8 cellular contexts compared by ENCODE assay signal in genomic region chr5:14871573-14872069, GRCh38. TPM values are rescaled to one million over a fixed set of nuclear protein-coding genes. Genes with fewer than 3 reads are reported as not detected.
DNase-seq lines count a peak whose midpoint lies in the region; ATAC-seq, FAIRE-seq and TF ChIP-seq lines count a peak whose summit lies in the region.

Gene ANKH, minus strand, starts transcription at chr5:14871778. Its CDS starts 331 bp downstream, at chr5:14871447.

- peak within 1 kb of the TSS; percentile 76 for H3K4me3 ChIP-seq in A549
- peak within 1 kb of the TSS; percentile 61 to 88 (median 77) for H3K4me3 ChIP-seq in keratinocyte (ENCODE audit: control insufficient read depth in 2 of 3, extremely low read depth in 1 of 3, insufficient read depth in 2 of 3, low read depth in 1 of 3, low read length in 3 of 3)

- no peaks in the 10 kb centered on the region for H3K79me2 ChIP-seq in keratinocyte (ENCODE audit: control insufficient read depth, insufficient read depth, low read length)

- H3K36me3 ChIP-seq in keratinocyte (ENCODE audit: control insufficient read depth in 2 of 2, extremely low read depth in 1 of 2, insufficient read depth in 2 of 2, low read length in 2 of 2), result no peaks in the 10 kb centered on the region

- H3K27ac ChIP-seq in A549 (peak within 1 kb of the TSS; percentile 92 to 98), keratinocyte (ENCODE audit: control insufficient read depth, insufficient read depth, low read length) (peak within 1 kb of the TSS; percentile 6)

- CTCF ChIA-PET in A549 (lab: Yijun Ruan, JAX), result interaction anchor here (0.5 to 4.3 kb wide), 8 partner anchors 9 to 145 kb away, joined by 3 to 25 read pairs (median 3); no protein-coding TSS in a partner anchor

- no peaks in the 10 kb centered on the region for H3K9me3 ChIP-seq in A549
- H3K9me3 ChIP-seq in keratinocyte (ENCODE audit: control insufficient read depth, low read depth, low read length), result no peaks in the 10 kb centered on the region

- peak; percentile 50; the same call in 1 of the 2 replicates for TF ChIP-seq POLR2A in A549 (IDR thresholded peaks at IDR 0.05; ENCODE audit: low read length)

- no peak for TF ChIP-seq RAD21 in A549 (conservative IDR thresholded peaks at IDR 0.05 in 1 of 2, IDR thresholded peaks at IDR 0.05 in 1 of 2)

- POLR2A ChIA-PET in A549 (lab: Yijun Ruan, JAX), result interaction anchor here (0.7 kb wide), 4 partner anchors 18 to 138 kb away, joined by 3 to 6 read pairs (median 5); no protein-coding TSS in a partner anchor

- H2AFZ ChIP-seq in keratinocyte (ENCODE audit: control insufficient read depth, low read length), result peak within 1 kb of the TSS; percentile 63

- H3K4me1 ChIP-seq in A549 (peaks cover 16% of the 10 kb centered on the region; the same call in 2 of the 3 replicates), keratinocyte (ENCODE audit: control insufficient read depth, extremely low read depth, insufficient read depth, low read length) (peaks cover 15% of the 10 kb centered on the region)

- dilution Hi-C loops in keratinocyte (cut with MboI; ENCODE audit: extremely low pct_ligation_motif_present, low sequenced_read_pairs), result no loop called here

- ATAC-seq in A549 (peak; percentile 90 to 92), GM18517 (IDR thresholded peaks at IDR 0.05; ENCODE audit: unreplicated experiment) (peak; percentile 67), HG03039 (IDR thresholded peaks at IDR 0.05; ENCODE audit: unreplicated experiment) (peak; percentile 94)

- peak; percentile 45 to 69 for DNase-seq in A549 (ENCODE audit: low read depth in 1 of 2, low spot score in 1 of 2)
- peak; percentile 61 for DNase-seq in NCI-H2107 (lab: John Stamatoyannopoulos, UW)
- peak; percentile 64 to 84 (median 73) for DNase-seq in activated CD4-positive, CD25-positive, alpha-beta regulatory T cell (lab: John Stamatoyannopoulos, UW)
- peak; percentile 84 for DNase-seq in central memory CD4-positive, alpha-beta T cell
- DNase-seq in keratinocyte (ENCODE audit: low read depth, low spot score), result no peak
- DNase-seq in stimulated activated CD4-positive, alpha-beta T cell treated with anti-CD3 and anti-CD28 coated beads, Interleukin-15, amount 100 ng/mL, for 1 hour (ENCODE audit: low read depth in 1 of 2, low spot score in 1 of 2), result peak; percentile 75 to 80

- no peaks in the 10 kb centered on the region for H3K9me1 ChIP-seq in keratinocyte (ENCODE audit: control insufficient read depth, extremely low read depth, insufficient read depth, low read length)

- WGBS in A549 (ENCODE audit: missing lambda C conversion rate), result 0% methylated on average over 7 of the region's 78 CpGs

- no peaks in the 10 kb centered on the region for H4K20me1 ChIP-seq in keratinocyte (ENCODE audit: control insufficient read depth, extremely low read depth, insufficient read depth, low read length)

- TF ChIP-seq CTCF in A549 (IDR thresholded peaks at IDR 0.05) (peak; percentile 81), keratinocyte (optimal IDR thresholded peaks at IDR 0.05 in 1 of 3, IDR thresholded peaks at IDR 0.05 in 1 of 3, conservative IDR thresholded peaks at IDR 0.05 in 1 of 3; ENCODE audit: extremely low read depth in 1 of 3, insufficient read depth in 2 of 3, low read length in 3 of 3) (peak in 2 of 3 experiments; percentile 18 to 69)

- peak within 1 kb of the TSS; percentile 70 for H3K9ac ChIP-seq in keratinocyte (ENCODE audit: control insufficient read depth, extremely low read depth, insufficient read depth, low read length)

- FAIRE-seq in A549 (lab: Jason Lieb, UNC) (no peak), keratinocyte (lab: Jason Lieb, UNC) (no peak)

- H3K27me3 ChIP-seq in keratinocyte (ENCODE audit: control insufficient read depth, extremely low read depth, insufficient read depth, low read length), result no peaks in the 10 kb centered on the region

- H3K4me2 ChIP-seq in A549, result peak within 1 kb of the TSS; percentile 91
- peak within 1 kb of the TSS; percentile 82 for H3K4me2 ChIP-seq in keratinocyte (ENCODE audit: control insufficient read depth, extremely low read depth, insufficient read depth, low read depth, low read length)

- no peak for TF ChIP-seq EP300 in A549 (IDR thresholded peaks at IDR 0.05)

TF ChIP-seq in A549, 52 proteins besides CTCF, POLR2A, EP300 and RAD21:
- TF ChIP-seq RCOR1 (IDR thresholded peaks at IDR 0.05; ENCODE audit: low read depth, low read length) (no peak), NFE2L2 (conservative IDR thresholded peaks at IDR 0.05; ENCODE audit: low read length) (no peak), RFX5 (IDR thresholded peaks at IDR 0.05) (no peak), PHF8 (IDR thresholded peaks at IDR 0.05; ENCODE audit: borderline replicate concordance, low read depth) (no peak), NR3C1 (IDR thresholded peaks at IDR 0.05) (no peak), FOXS1 (CRISPR knock-in tag; IDR thresholded peaks at IDR 0.05) (no peak), JUNB (IDR thresholded peaks at IDR 0.05) (no peak), SMC3 (IDR thresholded peaks at IDR 0.05) (peak; percentile 18; the same call in 1 of the 3 replicates), RNF2 (IDR thresholded peaks at IDR 0.05; ENCODE audit: borderline replicate concordance, low read depth) (no peak), FOSB (CRISPR knock-in tag; IDR thresholded peaks at IDR 0.05) (no peak), HES2 (IDR thresholded peaks at IDR 0.05) (no peak), HEYL (CRISPR knock-in tag; IDR thresholded peaks at IDR 0.05) (no peak), FOSL2 (IDR thresholded peaks at IDR 0.05) (no peak), FOSL2 (CRISPR knock-in tag; IDR thresholded peaks at IDR 0.05) (no peak), HOXB13 (CRISPR knock-in tag; IDR thresholded peaks at IDR 0.05; ENCODE audit: low read depth) (no peak), RARB (CRISPR knock-in tag; IDR thresholded peaks at IDR 0.05) (no peak), SREBF2 (IDR thresholded peaks at IDR 0.05) (no peak), EHMT2 (IDR thresholded peaks at IDR 0.05; ENCODE audit: low read depth) (no peak), TP53 (CRISPR knock-in tag; IDR thresholded peaks at IDR 0.05) (no peak), ZC3H11A (IDR thresholded peaks at IDR 0.05) (no peak), ZNF302 (CRISPR knock-in tag; IDR thresholded peaks at IDR 0.05) (no peak), MYC (IDR thresholded peaks at IDR 0.05; ENCODE audit: borderline replicate concordance, low read length) (peak; percentile 26; the same call in 1 of the 2 replicates)
- TF ChIP-seq, protein P1, sequence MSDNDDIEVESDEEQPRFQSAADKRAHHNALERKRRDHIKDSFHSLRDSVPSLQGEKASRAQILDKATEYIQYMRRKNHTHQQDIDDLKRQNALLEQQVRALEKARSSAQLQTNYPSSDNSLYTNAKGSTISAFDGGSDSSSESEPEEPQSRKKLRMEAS (IDR thresholded peaks at IDR 0.05), result peak; percentile 25; the same call in 1 of the 2 replicates
- TF ChIP-seq, protein P2, sequence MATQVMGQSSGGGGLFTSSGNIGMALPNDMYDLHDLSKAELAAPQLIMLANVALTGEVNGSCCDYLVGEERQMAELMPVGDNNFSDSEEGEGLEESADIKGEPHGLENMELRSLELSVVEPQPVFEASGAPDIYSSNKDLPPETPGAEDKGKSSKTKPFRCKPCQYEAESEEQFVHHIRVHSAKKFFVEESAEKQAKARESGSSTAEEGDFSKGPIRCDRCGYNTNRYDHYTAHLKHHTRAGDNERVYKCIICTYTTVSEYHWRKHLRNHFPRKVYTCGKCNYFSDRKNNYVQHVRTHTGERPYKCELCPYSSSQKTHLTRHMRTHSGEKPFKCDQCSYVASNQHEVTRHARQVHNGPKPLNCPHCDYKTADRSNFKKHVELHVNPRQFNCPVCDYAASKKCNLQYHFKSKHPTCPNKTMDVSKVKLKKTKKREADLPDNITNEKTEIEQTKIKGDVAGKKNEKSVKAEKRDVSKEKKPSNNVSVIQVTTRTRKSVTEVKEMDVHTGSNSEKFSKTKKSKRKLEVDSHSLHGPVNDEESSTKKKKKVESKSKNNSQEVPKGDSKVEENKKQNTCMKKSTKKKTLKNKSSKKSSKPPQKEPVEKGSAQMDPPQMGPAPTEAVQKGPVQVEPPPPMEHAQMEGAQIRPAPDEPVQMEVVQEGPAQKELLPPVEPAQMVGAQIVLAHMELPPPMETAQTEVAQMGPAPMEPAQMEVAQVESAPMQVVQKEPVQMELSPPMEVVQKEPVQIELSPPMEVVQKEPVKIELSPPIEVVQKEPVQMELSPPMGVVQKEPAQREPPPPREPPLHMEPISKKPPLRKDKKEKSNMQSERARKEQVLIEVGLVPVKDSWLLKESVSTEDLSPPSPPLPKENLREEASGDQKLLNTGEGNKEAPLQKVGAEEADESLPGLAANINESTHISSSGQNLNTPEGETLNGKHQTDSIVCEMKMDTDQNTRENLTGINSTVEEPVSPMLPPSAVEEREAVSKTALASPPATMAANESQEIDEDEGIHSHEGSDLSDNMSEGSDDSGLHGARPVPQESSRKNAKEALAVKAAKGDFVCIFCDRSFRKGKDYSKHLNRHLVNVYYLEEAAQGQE (IDR thresholded peaks at IDR 0.05), result no peak

RNA-seq across cellular contexts. Expression of gene ANKH, which starts in this region (rescaled TPM):
- 17.3 and 18.7 TPM in 2 replicates for polyA plus RNA-seq in A549 (2011; rRNA removed)
- 22.3 and 23.0 TPM in 2 replicates for polyA plus RNA-seq in A549 (2012; cell fraction: cytosol; rRNA removed)
- polyA plus RNA-seq in A549 (2012; cell fraction: nucleus; rRNA removed), result 17.3 and 17.9 TPM in 2 replicates
- 11.7 to 13.8 TPM (median 13.3 TPM) in 3 replicates for polyA plus RNA-seq in A549 (2017; fragmentation: RNase III; extraction: RNeasy Plus Mini Kit Qiagen cat#74134 plus additional on column Dnase treatment)
- 35.3 and 37.0 TPM in 2 replicates for polyA minus RNA-seq in A549 (2011; rRNA and poly(A)+ RNA removed)
- polyA plus RNA-seq in keratinocyte, result 12.6 to 13.8 TPM (median 12.9 TPM) in 3 replicates
- 13.3 TPM for polyA plus RNA-seq in keratinocyte (2011; ENCODE audit: low read depth)
- 15.0 and 17.8 TPM in 2 replicates for polyA plus RNA-seq in keratinocyte (2011; cell fraction: cytosol; rRNA removed)
- polyA plus RNA-seq in keratinocyte (2011; cell fraction: nucleus; rRNA removed), result 13.0 and 14.4 TPM in 2 replicates
- 17.4 and 28.5 TPM in 2 replicates for polyA plus RNA-seq in keratinocyte (2012; ENCODE audit: low replicate concordance)
- polyA minus RNA-seq in keratinocyte, result 16.8 to 45.6 TPM (median 19.3 TPM) in 3 replicates
- 14.6 TPM for polyA minus RNA-seq in keratinocyte (2011; cell fraction: cytosol; rRNA and poly(A)+ RNA removed)
- 9.7 and 15.7 TPM in 2 replicates for polyA minus RNA-seq in keratinocyte (2011; cell fraction: nucleus; rRNA and poly(A)+ RNA removed)
